8 cellular contexts compared by ENCODE assay signal in the genomic region with DNA sequence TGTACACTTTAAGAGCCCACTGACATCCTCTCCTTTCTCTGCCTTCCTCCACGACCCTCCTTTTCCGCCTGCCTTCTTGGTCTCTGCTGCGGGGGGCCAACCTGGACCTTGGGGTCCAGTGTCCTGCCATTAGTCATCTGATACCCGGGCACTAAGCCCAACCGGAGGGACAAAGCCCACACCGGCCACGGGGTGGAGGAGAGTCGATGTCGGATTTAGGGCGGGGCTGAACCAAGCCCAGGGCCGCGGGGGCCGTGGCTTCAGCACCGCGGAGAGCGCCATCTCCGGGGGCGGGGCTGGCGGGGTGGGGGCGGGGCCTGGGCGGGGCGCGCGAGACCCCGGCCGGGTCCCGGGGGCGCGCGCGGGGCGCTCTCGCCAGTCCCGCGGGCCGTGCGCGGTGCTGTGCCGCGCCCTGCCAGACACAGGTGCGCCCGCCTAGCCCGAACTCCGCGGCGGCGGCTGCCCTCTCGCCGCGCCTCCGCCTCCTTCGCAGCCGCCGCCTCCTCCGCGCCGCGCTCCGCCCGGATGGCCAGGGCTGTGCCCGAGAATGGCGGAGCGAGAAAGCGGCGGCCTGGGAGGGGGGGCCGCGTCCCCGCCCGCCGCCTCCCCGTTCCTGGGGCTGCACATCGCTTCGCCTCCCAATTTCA. TPM values are rescaled to one million over a fixed set of nuclear protein-coding genes. Genes with fewer than 3 reads are reported as not detected.
DNase-seq lines count a peak whose midpoint lies in the region; ATAC-seq and TF ChIP-seq lines count a peak whose summit lies in the region.

TSS of gene MAPK8IP1 (plus strand) at position 378 of the 647 bp plus-strand sequence. CDS start at position 548, 170 bp downstream.

- ATAC-seq in HG02763 (IDR thresholded peaks at IDR 0.05; ENCODE audit: unreplicated experiment), result peak; percentile 48
- no peak for ATAC-seq in GM21360 (IDR thresholded peaks at IDR 0.05; ENCODE audit: unreplicated experiment)

- H3K4me3 ChIP-seq in GM06990 (replicated peaks; ENCODE audit: low read depth, low read length) (peak within 1 kb of the TSS; percentile 27), ectodermal cell (ENCODE audit: insufficient read depth, low read depth, low read length) (peak within 1 kb of the TSS; percentile 63), mesendoderm (ENCODE audit: low read length) (peak within 1 kb of the TSS; percentile 47)

- H3K79me2 ChIP-seq in mesendoderm (ENCODE audit: control insufficient read depth, insufficient read depth, low read length), result no peaks in the 10 kb centered on the region

- peak within 1 kb of the TSS; percentile 54 for H3K9ac ChIP-seq in mesendoderm (ENCODE audit: low read length)

- no peak within 1 kb of the TSS for H4K5ac ChIP-seq in mesendoderm (ENCODE audit: low read length)

- H3K36me3 ChIP-seq in GM06990 (ENCODE audit: control insufficient read depth, insufficient read depth, low read length) (peaks cover 6% of the 10 kb centered on the region), ectodermal cell (ENCODE audit: control insufficient read depth, insufficient read depth, low read length) (no peaks in the 10 kb centered on the region), mesendoderm (ENCODE audit: control insufficient read depth, insufficient read depth, low read length) (no peaks in the 10 kb centered on the region)

- 1% methylated on average over 73 of the region's 73 CpGs for WGBS in ectodermal cell, 2 experiments
- no CpG with 5 or more reads among the region's 73 CpGs for WGBS in mesendoderm (ENCODE audit: extremely low coverage, insufficient coverage, low lambda C conversion rate)

- H2AK5ac ChIP-seq in mesendoderm (ENCODE audit: low read length), result no peak within 1 kb of the TSS

- H2BK15ac ChIP-seq in mesendoderm (replicated peaks; ENCODE audit: low read depth), result no peak within 1 kb of the TSS

- no peaks in the 10 kb centered on the region for H3K79me1 ChIP-seq in mesendoderm (ENCODE audit: low read length)

- H3K27me3 ChIP-seq in GM06990 (replicated peaks; ENCODE audit: control insufficient read depth, insufficient read depth, low read length) (no peaks in the 10 kb centered on the region), ectodermal cell (ENCODE audit: control insufficient read depth, insufficient read depth, low read length, poor library complexity, severe bottlenecking) (peaks cover 18% of the 10 kb centered on the region), mesendoderm (ENCODE audit: insufficient read depth, low read length, poor library complexity) (no peaks in the 10 kb centered on the region)

- H2BK5ac ChIP-seq in mesendoderm (ENCODE audit: low read length), result no peak within 1 kb of the TSS

- H3K4me1 ChIP-seq in ectodermal cell (ENCODE audit: control insufficient read depth, insufficient read depth, low read length), result peaks cover 5% of the 10 kb centered on the region
- H3K4me1 ChIP-seq in mesendoderm (ENCODE audit: control insufficient read depth, low read depth, low read length), result no peaks in the 10 kb centered on the region

- no peak for TF ChIP-seq CTCF in GM06990 (IDR thresholded peaks at IDR 0.05; ENCODE audit: insufficient read depth, low read length, poor library complexity, severe bottlenecking)

- H3K4ac ChIP-seq in mesendoderm (ENCODE audit: low read depth, low read length), result no peak within 1 kb of the TSS

- H2BK120ac ChIP-seq in mesendoderm (ENCODE audit: low read depth, low read length), result no peak within 1 kb of the TSS

- H3K27ac ChIP-seq in ectodermal cell (ENCODE audit: insufficient read depth, low read depth, low read length, poor library complexity, severe bottlenecking), result no peak within 1 kb of the TSS
- no peak within 1 kb of the TSS for H3K27ac ChIP-seq in mesendoderm (ENCODE audit: low read depth, low read length)

- peak; percentile 54 for DNase-seq in GM06990 (ENCODE audit: extremely low read depth, insufficient read length)
- peak; percentile 45 for DNase-seq in NCI-H345 treated with DMSO at 0.1 percent for 48 hours (lab: John Stamatoyannopoulos, UW; ENCODE audit: unreplicated experiment)
- peak; percentile 57 for DNase-seq in activated CD4-positive, alpha-beta T cell treated with anti-CD3 and anti-CD28 coated beads, Interleukin-2, amount 50 U/mL, for 1 hour
- DNase-seq in mesendoderm, result peak; percentile 72
- peak; percentile 13 to 16 for DNase-seq in stimulated activated CD8-positive, alpha-beta memory T cell treated with anti-CD3 and anti-CD28 coated beads, Interleukin-4, amount 100 ng/mL, for 1 hour (ENCODE audit: low read depth in 2 of 2, low spot score in 1 of 2)

- no peaks in the 10 kb centered on the region for H3K9me3 ChIP-seq in ectodermal cell (ENCODE audit: control insufficient read depth, low read length)

- no peak within 1 kb of the TSS for H4K8ac ChIP-seq in mesendoderm (ENCODE audit: low read depth, low read length)

- H3K56ac ChIP-seq in mesendoderm (ENCODE audit: low read length), result peak within 1 kb of the TSS; percentile 73

- no peak within 1 kb of the TSS for H3K18ac ChIP-seq in mesendoderm (ENCODE audit: low read length)

- H3K23ac ChIP-seq in mesendoderm (ENCODE audit: low read length), result no peak within 1 kb of the TSS

- H3K4me2 ChIP-seq in mesendoderm (ENCODE audit: low read length), result peak within 1 kb of the TSS; percentile 64

RNA-seq across cellular contexts. Expression of gene MAPK8IP1, which starts in this region (rescaled TPM):
- polyA plus RNA-seq in ectodermal cell (2013, experiment 1 of 4), result 18.3 TPM
- 15.4 TPM for polyA plus RNA-seq in ectodermal cell (2013, experiment 2 of 4)
- 14.4 TPM for polyA plus RNA-seq in ectodermal cell (2013, experiment 3 of 4)
- 12.7 TPM for polyA plus RNA-seq in ectodermal cell (2013, experiment 4 of 4)
- 14.5 TPM for polyA plus RNA-seq in mesendoderm (2013, experiment 1 of 2)
- polyA plus RNA-seq in mesendoderm (2013, experiment 2 of 2), result 15.2 TPM

Comparison
In these comparisons a context has a peak if more than half of its experiments do, and no peak if none do; other contexts are left out.
1. DNase-seq: peak in every context shown above with its lines; median percentile 72 in mesendoderm; 57 in activated CD4-positive, alpha-beta T cell treated with anti-CD3 and anti-CD28 coated beads, Interleukin-2, amount 50 U/mL, for 1 hour; 54 in GM06990; 45 in NCI-H345 treated with DMSO at 0.1 percent for 48 hours; 14 in stimulated activated CD8-positive, alpha-beta memory T cell treated with anti-CD3 and anti-CD28 coated beads, Interleukin-4, amount 100 ng/mL, for 1 hour.